In the genomic region with DNA sequence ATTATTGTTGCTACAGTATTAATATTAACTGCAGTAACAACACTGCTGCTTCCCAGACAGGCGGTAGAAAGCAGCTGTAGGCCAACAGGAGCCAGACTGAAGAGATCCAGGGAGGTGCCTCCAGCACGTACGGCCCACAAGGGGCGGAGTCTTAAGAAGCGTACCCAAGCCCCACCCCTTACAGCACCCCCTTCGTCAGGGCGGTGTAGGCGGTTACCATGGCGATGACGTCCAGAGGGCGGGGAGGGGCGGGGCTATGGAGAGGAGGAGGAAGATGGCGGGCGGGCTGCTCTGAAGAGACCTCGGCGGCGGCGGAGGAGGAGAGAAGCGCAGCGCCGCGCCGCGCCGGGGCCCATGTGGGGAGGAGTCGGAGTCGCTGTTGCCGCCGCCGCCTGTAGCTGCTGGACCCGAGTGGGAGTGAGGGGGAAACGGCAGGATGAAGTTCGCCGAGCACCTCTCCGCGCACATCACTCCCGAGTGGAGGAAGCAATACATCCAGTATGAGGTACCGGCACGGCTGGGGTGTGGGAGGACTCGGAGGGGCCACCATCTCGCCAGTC, we compare ENCODE assay signal across 8 cellular contexts. TPM values are rescaled to one million over a fixed set of nuclear protein-coding genes. Genes with fewer than 3 reads are reported as not detected.
DNase-seq lines count a peak whose midpoint lies in the region; ATAC-seq and TF ChIP-seq lines count a peak whose summit lies in the region.

A gene (plus strand): TSS at position 257 of the 560 bp plus-strand sequence. CDS start 180 bp downstream, at position 437.

- peaks cover 21% of the 10 kb centered on the region for H3K4me1 Mint-ChIP-seq in nephron progenitor cell
- H3K4me1 Mint-ChIP-seq in stimulated activated naive CD8-positive, alpha-beta T cell treated with anti-CD3 and anti-CD28 coated beads, Interleukin-15, amount 100 ng/mL, for 72 hours, result no peaks in the 10 kb centered on the region

- peaks cover 5% of the 10 kb centered on the region for H3K27me3 Mint-ChIP-seq in nephron progenitor cell (ENCODE audit: low read depth, poor library complexity)
- no peaks in the 10 kb centered on the region for H3K27me3 Mint-ChIP-seq in stimulated activated naive CD8-positive, alpha-beta T cell treated with anti-CD3 and anti-CD28 coated beads, Interleukin-15, amount 100 ng/mL, for 72 hours

- peak within 1 kb of the TSS; percentile 86 for H3K4me3 ChIP-seq in H7 (ENCODE audit: insufficient read depth, low read depth, low read length)
- H3K4me3 ChIP-seq in fibroblast of the aortic adventitia (ENCODE audit: low read depth, low read length), result peak within 1 kb of the TSS; percentile 94

- TF ChIP-seq CTCF in fibroblast of the aortic adventitia (IDR thresholded peaks at IDR 0.05; ENCODE audit: insufficient read depth, low read length) (peak; percentile 50), nephron progenitor cell (IDR thresholded peaks at IDR 0.05) (no peak)

- ATAC-seq in stimulated activated naive CD8-positive, alpha-beta T cell treated with anti-CD3 and anti-CD28 coated beads, Interleukin-15, amount 100 ng/mL, for 72 hours, result peak; percentile 99

- peak within 1 kb of the TSS; percentile 41 for H3K27ac Mint-ChIP-seq in nephron progenitor cell
- peak within 1 kb of the TSS; percentile 95 to 96 for H3K27ac Mint-ChIP-seq in stimulated activated naive CD8-positive, alpha-beta T cell treated with anti-CD3 and anti-CD28 coated beads, Interleukin-15, amount 100 ng/mL, for 72 hours

- in situ Hi-C loops in G401 (cut with HindIII; ENCODE audit: low sequenced_read_pairs), result no loop called here

- DNase-seq in G401 (ENCODE audit: low spot score) (peak; percentile 100), H7 (peak; percentile 90), M059J (ENCODE audit: low read depth) (peak; percentile 97), SHP77 (lab: John Stamatoyannopoulos, UW) (peak; percentile 97), fibroblast of the aortic adventitia (ENCODE audit: low read depth) (peak; percentile 99), nephron progenitor cell (peak; percentile 97)
- peak; percentile 97 for DNase-seq in activated effector memory CD4-positive, alpha-beta T cell treated with Interleukin-2 at 50 U/mL for 16 hours
- peak; percentile 93 to 97 for DNase-seq in stimulated activated naive CD8-positive, alpha-beta T cell treated with anti-CD3 and anti-CD28 coated beads, Interleukin-15, amount 100 ng/mL, for 72 hours

- H3K27me3 ChIP-seq in H7 (ENCODE audit: control insufficient read depth, insufficient read depth, low read length), result no peaks in the 10 kb centered on the region

- no peaks in the 10 kb centered on the region for H3K36me3 ChIP-seq in H7 (replicated peaks; ENCODE audit: control insufficient read depth, insufficient read depth, low read length)

- H3K4me3 Mint-ChIP-seq in nephron progenitor cell, result peak within 1 kb of the TSS; percentile 11
- H3K4me3 Mint-ChIP-seq in stimulated activated naive CD8-positive, alpha-beta T cell treated with anti-CD3 and anti-CD28 coated beads, Interleukin-15, amount 100 ng/mL, for 72 hours, result no peak within 1 kb of the TSS

- peaks cover 6% of the 10 kb centered on the region for H3K36me3 Mint-ChIP-seq in nephron progenitor cell (ENCODE audit: low read depth)

- no peaks in the 10 kb centered on the region for H3K9me3 Mint-ChIP-seq in nephron progenitor cell
- H3K9me3 Mint-ChIP-seq in stimulated activated naive CD8-positive, alpha-beta T cell treated with anti-CD3 and anti-CD28 coated beads, Interleukin-15, amount 100 ng/mL, for 72 hours, result no peaks in the 10 kb centered on the region

RNA-seq across cellular contexts. Expression of the gene that starts here (rescaled TPM):
- total RNA-seq in G401 (2014; rRNA removed; shearing (Covaris generic)), result 29.6 and 62.3 TPM in 2 replicates
- total RNA-seq in H7 (2014; rRNA removed; shearing (Covaris generic)), result 45.6 and 62.7 TPM in 2 replicates
- total RNA-seq in M059J (2014; rRNA removed; shearing (Covaris generic)), result 20.4 and 31.9 TPM in 2 replicates
- 11.9 and 31.8 TPM in 2 replicates for total RNA-seq in fibroblast of the aortic adventitia (ENCODE audit: low replicate concordance)

Comparison
In these comparisons a context has a peak if more than half of its experiments do, and no peak if none do; other contexts are left out.
1. Peak in every context shown above with its lines: DNase-seq, ATAC-seq and H3K4me3 ChIP-seq.